In the genomic region with DNA sequence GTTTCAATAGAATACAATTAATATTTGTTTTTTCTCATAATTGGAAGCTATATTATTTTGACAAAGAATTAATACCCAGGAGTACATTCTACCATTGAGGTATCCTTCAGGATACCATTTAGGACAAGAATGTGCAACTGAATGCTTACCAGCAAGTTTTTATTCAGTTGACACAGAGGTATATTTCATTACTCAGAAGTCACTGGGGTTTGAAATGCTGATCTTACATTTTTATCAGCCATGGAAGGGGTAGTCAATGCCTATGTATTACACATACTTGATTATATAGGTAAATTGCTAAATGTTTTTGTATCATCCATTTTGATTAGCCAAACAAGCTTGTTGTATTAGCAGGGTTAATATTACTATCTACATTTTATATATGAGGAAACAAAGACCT, we compare ENCODE assay signal across 39 cellular contexts. TPM values are rescaled to one million over a fixed set of nuclear protein-coding genes. Genes with fewer than 3 reads are reported as not detected.
"Had no signal": no experiment of that assay in that cellular context is flagged by ENCODE, and none has a peak within 500 bp of the region (broad histone marks: within the 10 kb centered on the region; RNA-seq: fewer than 3 reads in every experiment).

No MANE protein-coding gene starts in this region.

- FAIRE-seq: astrocyte, bronchial epithelial cell had no signal

- DNase-seq: activated effector memory CD4-positive, alpha-beta T cell treated with anti-CD3 and anti-CD28 coated beads, Interleukin-2, amount 50 U/mL, for 16 hours; activated effector memory CD4-positive, alpha-beta T cell treated with Interleukin-2 at 50 U/mL for 16 hours; activated gamma-delta T cell; activated gamma-delta T cell treated with Interleukin-2 at 50 U/mL for 16 hours; activated naive CD4-positive, alpha-beta T cell; activated naive CD4-positive, alpha-beta T cell treated with anti-CD3 and anti-CD28 coated beads for 36 hours; activated naive CD4-positive, alpha-beta T cell treated with anti-CD3 and anti-CD28 coated beads, Interleukin-2, amount 10 ng/mL, durations not matched to agents 7 days and 5 days; activated naive CD4-positive, alpha-beta T cell treated with anti-CD3 and anti-CD28 coated beads, Interleukin-2, amount 50 U/mL, for 16 hours; activated naive CD4-positive, alpha-beta T cell treated with Interleukin-2 at 50 U/mL for 16 hours; activated naive CD8-positive, alpha-beta T cell treated with anti-CD3 and anti-CD28 coated beads for 36 hours; activated naive CD8-positive, alpha-beta T cell treated with anti-CD3 and anti-CD28 coated beads, Interleukin-2, amount 10 ng/mL, durations not matched to agents 7 days and 5 days; activated naive CD8-positive, alpha-beta T cell treated with anti-CD3 and anti-CD28 coated beads, Interleukin-2, amount 50 U/mL, for 24 hours; activated T-cell treated with anti-CD3 and anti-CD28 coated beads, Interleukin-2, amount 50 U/mL, for 1 hour; activated T-cell treated with anti-CD3 and anti-CD28 coated beads, Interleukin-2, amount 50 U/mL, for 24 hours; activated T-cell treated with anti-CD3 and anti-CD28 coated beads, Interleukin-2, amount 50 U/mL, for 4 hours; activated T-cell treated with anti-CD3 and anti-CD28 coated beads, Interleukin-2, amount 50 U/mL, for 48 hours; activated T-cell treated with anti-CD3 and anti-CD28 coated beads, Interleukin-2, amount 50 U/mL, for 72 hours; adrenal gland; amniotic stem cell; amygdala; anterior cingulate cortex; aorta; body of pancreas; brain microvascular endothelial cell; caudate nucleus; central memory CD4-positive, alpha-beta T cell; cerebellar nuclear complex had no signal

- H3K4me1 ChIP-seq: adrenal gland, ascending aorta, body of pancreas, breast epithelium had no signal

- H3K4me3 ChIP-seq: adrenal gland, ascending aorta, body of pancreas, breast epithelium, cardiac muscle cell had no signal

- H3K27me3 ChIP-seq: adrenal gland, ascending aorta, body of pancreas, brain microvascular endothelial cell, breast epithelium, cardiac muscle cell had no signal

- H3K27ac ChIP-seq: adrenal gland, ascending aorta, body of pancreas, brain microvascular endothelial cell, breast epithelium, cardiac muscle cell had no signal

- H3K9me3 ChIP-seq: adrenal gland, ascending aorta, body of pancreas, breast epithelium had no signal

- H3K36me3 ChIP-seq: adrenal gland, ascending aorta, brain microvascular endothelial cell, breast epithelium, cardiac muscle cell had no signal

- ATAC-seq: activated naive CD4-positive, alpha-beta T cell treated with anti-CD3 and anti-CD28 coated beads, Interleukin-2, amount 50 U/mL, for 72 hours; activated naive CD8-positive, alpha-beta T cell treated with anti-CD3 and anti-CD28 coated beads, Interleukin-2, amount 50 U/mL, for 24 hours; activated T-cell treated with anti-CD3 and anti-CD28 coated beads, Interleukin-2, amount 50 U/mL, for 4 hours; activated T-cell treated with anti-CD3 and anti-CD28 coated beads, Interleukin-2, amount 50 U/mL, for 72 hours; activated T-helper 17 cell treated with anti-CD3 and anti-CD28 coated beads, Interleukin-2, amount 50 U/mL, for 72 hours; body of pancreas had no signal

RNA-seq across cellular contexts. Expression of a gene that starts 48.0 kb away (rescaled TPM):
- total RNA-seq: activated naive CD4-positive, alpha-beta T cell treated with anti-CD3 and anti-CD28 coated beads for 36 hours; activated naive CD4-positive, alpha-beta T cell treated with anti-CD3 and anti-CD28 coated beads, Interleukin-2, amount 50 U/mL, for 72 hours; activated naive CD8-positive, alpha-beta T cell treated with anti-CD3 and anti-CD28 coated beads for 36 hours; activated naive CD8-positive, alpha-beta T cell treated with anti-CD3 and anti-CD28 coated beads, Interleukin-2, amount 10 ng/mL, durations not matched to agents 7 days and 5 days; activated T-cell treated with anti-CD3 and anti-CD28 coated beads, Interleukin-2, amount 50 U/mL, for 4 hours; activated T-cell treated with anti-CD3 and anti-CD28 coated beads, Interleukin-2, amount 50 U/mL, for 72 hours; activated T-helper 1 cell treated with anti-CD3 and anti-CD28 coated beads, Interleukin-12 subunit alpha, Interleukin-12 subunit beta, Interleukin-2, Interleukin-4 antibody, amounts not matched to agents 30 ng/mL and 10 ng/mL and 1 ng/mL, durations not matched to agents 14 hours and 24 hours and 36 hours; activated T-helper 17 cell treated with anti-CD3 and anti-CD28 coated beads, Interleukin-2, amount 50 U/mL, for 72 hours; activated T-helper 2 cell treated with anti-CD3 and anti-CD28 coated beads, Interferon-gamma antibody, Interleukin-2, Interleukin-4, amounts not matched to agents 10 μg/mL and 5 μg/mL and 100 μg/mL, durations not matched to agents 14 hours and 24 hours and 36 hours; ascending aorta; astrocyte; body of pancreas; breast epithelium; bronchial epithelial cell; cardiac muscle cell; cardiac septum; cerebellum; chondrocyte had no signal
- polyA plus RNA-seq: adrenal gland, cardiac muscle cell had no signal
